24 cellular contexts compared by ENCODE assay signal in genomic region chr3:7728566-7729519, GRCh38.
DNase-seq lines count a peak whose midpoint lies in the region; ATAC-seq, FAIRE-seq and TF ChIP-seq lines count a peak whose summit lies in the region.
"Had no signal": no experiment of that assay in that cellular context is flagged by ENCODE, and none has a peak within 500 bp of the region (broad histone marks: within the 10 kb centered on the region; RNA-seq: fewer than 3 reads in every experiment).

No MANE protein-coding gene starts in this region.

- CTCF ChIA-PET in Calu3 (lab: Charles Lee) = no interaction called here

- TF ChIP-seq RAD21 in Ishikawa (IDR thresholded peaks at IDR 0.05; ENCODE audit: low read depth) = no peak

- TF ChIP-seq CTCF in GM12865 (IDR thresholded peaks at IDR 0.05; ENCODE audit: insufficient read depth, low read depth, low read length, missing control alignments) (no peak), stomach (IDR thresholded peaks at IDR 0.05) (no peak), Calu3 (IDR thresholded peaks at IDR 0.05; ENCODE audit: unreplicated experiment) (no peak)

- no peak for TF ChIP-seq EP300 in Ishikawa (IDR thresholded peaks at IDR 0.05; ENCODE audit: borderline replicate concordance)
- TF ChIP-seq EP300 in stomach (IDR thresholded peaks at IDR 0.05) = no peak

- intact Hi-C loops in stomach (cut with DNase I; ENCODE audit: low total_unique reads) (no loop called here), Calu3 (cut with micrococcal nuclease; ENCODE audit: unreplicated experiment) (no loop called here)

- no peaks in the 10 kb centered on the region for H3K9me3 ChIP-seq in small intestine (ENCODE audit: control insufficient read depth, low read depth)
- no peaks in the 10 kb centered on the region for H3K9me3 ChIP-seq in stomach
- H3K9me3 ChIP-seq: MG63 had no signal

- no peak overlapping the region for H3K4me3 Mint-ChIP-seq in Calu3 (ENCODE audit: low read depth, unreplicated experiment)
- H3K4me3 Mint-ChIP-seq in activated T-cell treated with anti-CD3 and anti-CD28 coated beads, Interleukin-2, amount 50 U/mL, for 72 hours = no peak overlapping the region
- H3K4me3 Mint-ChIP-seq: CD8-positive, alpha-beta memory T cell; IgD-negative memory B cell had no signal

- no peak for ATAC-seq in activated T-cell treated with anti-CD3 and anti-CD28 coated beads, Interleukin-2, amount 50 U/mL, for 72 hours (replicated peaks in 1 of 2)

- H3K4me1 ChIP-seq in small intestine (ENCODE audit: control insufficient read depth in 2 of 2, insufficient read depth in 1 of 2, low read depth in 1 of 2, low read length in 1 of 2) = no peaks in the 10 kb centered on the region
- H3K4me1 ChIP-seq in stomach = no peaks in the 10 kb centered on the region

- no peak overlapping the region for H3K27ac Mint-ChIP-seq in Calu3 (ENCODE audit: unreplicated experiment)
- no peak overlapping the region for H3K27ac Mint-ChIP-seq in activated T-cell treated with anti-CD3 and anti-CD28 coated beads, Interleukin-2, amount 50 U/mL, for 72 hours
- H3K27ac Mint-ChIP-seq: CD8-positive, alpha-beta memory T cell; IgD-negative memory B cell had no signal

- H3K36me3 Mint-ChIP-seq in Calu3 (ENCODE audit: insufficient read depth, unreplicated experiment) = no peaks in the 10 kb centered on the region
- H3K36me3 Mint-ChIP-seq in activated T-cell treated with anti-CD3 and anti-CD28 coated beads, Interleukin-2, amount 50 U/mL, for 72 hours (ENCODE audit: insufficient read depth in 2 of 2) = no peaks in the 10 kb centered on the region
- H3K36me3 Mint-ChIP-seq: CD8-positive, alpha-beta memory T cell; IgD-negative memory B cell had no signal

- no peak for TF ChIP-seq POLR2A in stomach (IDR thresholded peaks at IDR 0.05)

- DNase-seq in GM12865 (ENCODE audit: low read depth) = peak; percentile 1
- DNase-seq in iPS-NIHi7 (ENCODE audit: extremely low spot score) = peak; percentile 16
- DNase-seq in small intestine = peak; percentile 11
- no peak for DNase-seq in stomach
- DNase-seq in Calu3 = no peak
- no peak for DNase-seq in activated T-cell treated with anti-CD3 and anti-CD28 coated beads, Interleukin-2, amount 50 U/mL, for 72 hours
- DNase-seq: ACHN; C1 segment of cervical spinal cord; CD8-positive, alpha-beta memory T cell; DND-41; Kasumi-1; MG63; NCI-H1092; NCI-H1436 treated with DMSO at 0.1 percent for 48 hours; NCI-H2029 treated with DMSO at 0.1 percent for 48 hours; NCI-H2171 treated with DMSO at 0.1 percent for 48 hours; NCI-H446; NCI-H748 treated with DMSO at 0.1 percent for 48 hours; SHP77 had no signal

- no peak for FAIRE-seq in small intestine (lab: Jason Lieb, UNC)
- FAIRE-seq: G401.6, HTR-8/SVneo had no signal

- BruUV-seq in Calu3 (replicated peaks; lab: Mats Ljungman, UMichigan) = no TSS peak

- peaks cover 5% of the 10 kb centered on the region for H3K9me3 Mint-ChIP-seq in Calu3 (ENCODE audit: low read depth, unreplicated experiment)
- no peaks in the 10 kb centered on the region for H3K9me3 Mint-ChIP-seq in activated T-cell treated with anti-CD3 and anti-CD28 coated beads, Interleukin-2, amount 50 U/mL, for 72 hours

- H3K4me3 ChIP-seq in GM12865 (ENCODE audit: low read depth, low read length) (no peak overlapping the region), small intestine (ENCODE audit: low read depth in 1 of 2, low read length in 2 of 2) (no peak overlapping the region), stomach (no peak overlapping the region)
- H3K4me3 ChIP-seq: MG63, SK-N-MC had no signal

- 71 to 84% (median 76%) methylated on average over 7 of the region's 7 CpGs for WGBS in small intestine, 3 donors
- 81 to 93% (median 86%) methylated on average over 7 of the region's 7 CpGs for WGBS in stomach, 5 donors

- H3K27me3 Mint-ChIP-seq in Calu3 (ENCODE audit: unreplicated experiment) = no peaks in the 10 kb centered on the region
- no peaks in the 10 kb centered on the region for H3K27me3 Mint-ChIP-seq in activated T-cell treated with anti-CD3 and anti-CD28 coated beads, Interleukin-2, amount 50 U/mL, for 72 hours (ENCODE audit: low read depth)
- H3K27me3 Mint-ChIP-seq: IgD-negative memory B cell had no signal

- H3K36me3 ChIP-seq in small intestine (ENCODE audit: control insufficient read depth in 2 of 2, insufficient read depth in 2 of 2, low read length in 2 of 2) = no peaks in the 10 kb centered on the region
- no peaks in the 10 kb centered on the region for H3K36me3 ChIP-seq in stomach
- H3K36me3 ChIP-seq: MG63 had no signal

- H3K27me3 ChIP-seq in small intestine (ENCODE audit: control insufficient read depth in 2 of 2, insufficient read depth in 2 of 2, low read length in 2 of 2) (no peaks in the 10 kb centered on the region), stomach (no peaks in the 10 kb centered on the region)
- H3K27me3 ChIP-seq: MG63 had no signal

- H3K4me1 Mint-ChIP-seq in Calu3 (ENCODE audit: low read depth, unreplicated experiment) = no peaks in the 10 kb centered on the region
- no peaks in the 10 kb centered on the region for H3K4me1 Mint-ChIP-seq in activated T-cell treated with anti-CD3 and anti-CD28 coated beads, Interleukin-2, amount 50 U/mL, for 72 hours (ENCODE audit: low read depth)
- H3K4me1 Mint-ChIP-seq: CD8-positive, alpha-beta memory T cell had no signal

- no peak overlapping the region for H3K27ac ChIP-seq in small intestine (ENCODE audit: low read depth in 1 of 2, low read length in 1 of 2)
- no peak overlapping the region for H3K27ac ChIP-seq in stomach
- H3K27ac ChIP-seq: SK-N-MC had no signal

TF ChIP-seq in Ishikawa, 13 proteins besides CTCF, POLR2A, EP300 and RAD21:
- TF ChIP-seq TCF12 (IDR thresholded peaks at IDR 0.05; ENCODE audit: low read depth) = no peak
- TF ChIP-seq REST (IDR thresholded peaks at IDR 0.05; ENCODE audit: low read depth) = peak; percentile 43; the same call in 1 of the 2 replicates

Comparison
In these comparisons a context has a peak if more than half of its experiments do, and no peak if none do; other contexts are left out.
1. DNase-seq: peak in GM12865 (single experiment), iPS-NIHi7 (single experiment) and small intestine (single experiment); none in stomach (single experiment), Calu3 (single experiment) and activated T-cell treated with anti-CD3 and anti-CD28 coated beads, Interleukin-2, amount 50 U/mL, for 72 hours (0 of 2).